ENCODE assay signal across 6 cellular contexts in genomic region chr17:7216242-7217112, GRCh38. TPM values are rescaled to one million over a fixed set of nuclear protein-coding genes. Genes with fewer than 3 reads are reported as not detected.
A peak's percentile ranks its signal among the peaks of the same experiment; 100 is the strongest.
DNase-seq lines count a peak whose midpoint lies in the region; ATAC-seq, FAIRE-seq and TF ChIP-seq lines count a peak whose summit lies in the region.

No MANE protein-coding gene starts in this region.

- H3K4me1 ChIP-seq in ACC112 (ENCODE audit: control insufficient read depth, insufficient read depth, low read length, unreplicated experiment) (peaks cover 52% of the 10 kb centered on the region), keratinocyte (ENCODE audit: control insufficient read depth, extremely low read depth, insufficient read depth, low read length) (peaks cover 36% of the 10 kb centered on the region)

- H3K27me3 Mint-ChIP-seq in T-cell, result peaks cover 0 to 5% of the 10 kb centered on the region in 2 donors

- H2AFZ ChIP-seq in ACC112 (ENCODE audit: low read length, unreplicated experiment) (no peak overlapping the region), keratinocyte (ENCODE audit: control insufficient read depth, low read length) (no peak overlapping the region)

- no peaks in the 10 kb centered on the region for H3K9me3 ChIP-seq in keratinocyte (ENCODE audit: control insufficient read depth, low read depth, low read length)

- DNase-seq in T-cell (no peak), keratinocyte (ENCODE audit: low read depth, low spot score) (no peak), HTR-8/SVneo (ENCODE audit: insufficient read length, low spot score) (no peak)

- H3K27ac Mint-ChIP-seq in T-cell, result peak overlapping the region; percentile 71 to 88

- dilution Hi-C loops in keratinocyte (cut with MboI; ENCODE audit: extremely low pct_ligation_motif_present, low sequenced_read_pairs), result no loop called here

- H3K79me2 ChIP-seq in ACC112 (ENCODE audit: control insufficient read depth, insufficient read depth, low read length, unreplicated experiment) (peaks cover 48% of the 10 kb centered on the region), keratinocyte (ENCODE audit: control insufficient read depth, insufficient read depth, low read length) (peaks cover 8% of the 10 kb centered on the region)

- POLR2A ChIA-PET in T-cell (lab: Charles Lee), result no interaction called here

- H3K36me3 ChIP-seq in ACC112 (ENCODE audit: insufficient read depth, low read length) (no peaks in the 10 kb centered on the region), keratinocyte (ENCODE audit: control insufficient read depth in 2 of 2, extremely low read depth in 1 of 2, insufficient read depth in 2 of 2, low read length in 2 of 2) (peaks cover 4 to 5% of the 10 kb centered on the region in 2 experiments)

- ATAC-seq in T-cell (replicated peaks in 1 of 4) (no peak), HG03571 (IDR thresholded peaks at IDR 0.05; ENCODE audit: unreplicated experiment) (no peak), GM19395 (IDR thresholded peaks at IDR 0.05; ENCODE audit: unreplicated experiment) (no peak)

- H3K4me2 ChIP-seq in keratinocyte (ENCODE audit: control insufficient read depth, extremely low read depth, insufficient read depth, low read depth, low read length), result peak overlapping the region; percentile 75

- no peak for TF ChIP-seq CTCF in keratinocyte (optimal IDR thresholded peaks at IDR 0.05 in 1 of 3, IDR thresholded peaks at IDR 0.05 in 1 of 3, conservative IDR thresholded peaks at IDR 0.05 in 1 of 3; ENCODE audit: extremely low read depth in 1 of 3, insufficient read depth in 2 of 3, low read length in 3 of 3)

- H3K27ac ChIP-seq in ACC112 (ENCODE audit: low read depth, low read length) (peak overlapping the region; percentile 11; the same call in 1 of the 2 replicates), keratinocyte (ENCODE audit: control insufficient read depth, insufficient read depth, low read length) (no peak overlapping the region)

- CTCF ChIA-PET in T-cell (lab: Charles Lee), result interaction anchor here in 1 of 2 donors (0.6 kb wide), 1 partner anchor 12 kb away, joined by 9 read pairs; no protein-coding TSS in a partner anchor

- peak overlapping the region; percentile 6 to 92 (median 37) for H3K4me3 Mint-ChIP-seq in T-cell

- H3K9me3 Mint-ChIP-seq in T-cell, result no peaks in the 10 kb centered on the region

- H3K9me1 ChIP-seq in keratinocyte (ENCODE audit: control insufficient read depth, extremely low read depth, insufficient read depth, low read length), result no peaks in the 10 kb centered on the region

- H3K27me3 ChIP-seq in ACC112 (ENCODE audit: insufficient read depth, low read length), result no peaks in the 10 kb centered on the region
- H3K27me3 ChIP-seq in keratinocyte (ENCODE audit: control insufficient read depth, extremely low read depth, insufficient read depth, low read length), result peaks cover 5% of the 10 kb centered on the region

- no peak for FAIRE-seq in keratinocyte (lab: Jason Lieb, UNC)
- no peak for FAIRE-seq in HTR-8/SVneo (lab: Jason Lieb, UNC)

- peak overlapping the region; percentile 39 for H3K9ac ChIP-seq in keratinocyte (ENCODE audit: control insufficient read depth, extremely low read depth, insufficient read depth, low read length)

- peaks cover 3% of the 10 kb centered on the region for H4K20me1 ChIP-seq in keratinocyte (ENCODE audit: control insufficient read depth, extremely low read depth, insufficient read depth, low read length)

- H3K4me1 Mint-ChIP-seq in T-cell, result peaks cover 74 to 80% (median 80%) of the 10 kb centered on the region in 3 donors

- H3K4me3 ChIP-seq in ACC112 (ENCODE audit: low read depth, low read length) (peak overlapping the region; percentile 91), keratinocyte (ENCODE audit: control insufficient read depth in 2 of 3, extremely low read depth in 1 of 3, insufficient read depth in 2 of 3, low read depth in 1 of 3, low read length in 3 of 3) (peak overlapping the region; percentile 35 to 73 (median 35))

- H3K36me3 Mint-ChIP-seq in T-cell, result no peaks in the 10 kb centered on the region

RNA-seq across cellular contexts. Expression of gene DLG4, which starts 3.2 kb away (rescaled TPM):
- 10 to 100 TPM in 2 of 5 donors, 1 to 10 TPM in 3; 8.1 to 13.6 (median 9.3) TPM for total RNA-seq in T-cell
- 4.5 to 7.2 TPM (median 5.5 TPM) in 3 replicates for polyA plus RNA-seq in keratinocyte
- 2.0 TPM for polyA plus RNA-seq in keratinocyte (2011; ENCODE audit: low read depth)
- 2.5 and 5.6 TPM in 2 replicates for polyA plus RNA-seq in keratinocyte (2011; cell fraction: cytosol; rRNA removed)
- 18.1 and 23.3 TPM in 2 replicates for polyA plus RNA-seq in keratinocyte (2011; cell fraction: nucleus; rRNA removed)
- polyA plus RNA-seq in keratinocyte (2012; ENCODE audit: low replicate concordance), result 3.8 and 7.9 TPM in 2 replicates
- 4.7 to 19.3 TPM (median 5.7 TPM) in 3 replicates for polyA minus RNA-seq in keratinocyte
- polyA minus RNA-seq in keratinocyte (2011; cell fraction: cytosol; rRNA and poly(A)+ RNA removed), result 9.2 TPM
- polyA minus RNA-seq in keratinocyte (2011; cell fraction: nucleus; rRNA and poly(A)+ RNA removed), result 4.5 and 7.7 TPM in 2 replicates

RNA-seq across cellular contexts. Expression of gene ACADVL, which starts 3.3 kb away (rescaled TPM):
- total RNA-seq in T-cell, result 100 to 1,000 TPM; 275 to 424 (median 385) TPM
- polyA plus RNA-seq in keratinocyte, result 300 to 633 TPM (median 301 TPM) in 3 replicates
- 320 TPM for polyA plus RNA-seq in keratinocyte (2011; ENCODE audit: low read depth)
- 104 and 182 TPM in 2 replicates for polyA plus RNA-seq in keratinocyte (2011; cell fraction: cytosol; rRNA removed)
- 2,509 and 2,890 TPM in 2 replicates for polyA plus RNA-seq in keratinocyte (2011; cell fraction: nucleus; rRNA removed)
- polyA plus RNA-seq in keratinocyte (2012; ENCODE audit: low replicate concordance), result 288 and 791 TPM in 2 replicates
- 244 to 273 TPM (median 251 TPM) in 3 replicates for polyA minus RNA-seq in keratinocyte
- polyA minus RNA-seq in keratinocyte (2011; cell fraction: cytosol; rRNA and poly(A)+ RNA removed), result 158 TPM
- polyA minus RNA-seq in keratinocyte (2011; cell fraction: nucleus; rRNA and poly(A)+ RNA removed), result 250 and 252 TPM in 2 replicates

RNA-seq across cellular contexts. Expression of gene DVL2, which starts 17.8 kb away (rescaled TPM):
- 10 to 100 TPM; 48.2 to 76.3 (median 70.4) TPM for total RNA-seq in T-cell
- 3.7 to 6.3 TPM (median 4.7 TPM) in 3 replicates for polyA plus RNA-seq in keratinocyte
- polyA plus RNA-seq in keratinocyte (2011; ENCODE audit: low read depth), result 37.4 TPM
- 2.5 and 4.6 TPM in 2 replicates for polyA plus RNA-seq in keratinocyte (2011; cell fraction: cytosol; rRNA removed)
- 13.5 and 19.5 TPM in 2 replicates for polyA plus RNA-seq in keratinocyte (2011; cell fraction: nucleus; rRNA removed)
- 18.0 and 25.1 TPM in 2 replicates for polyA plus RNA-seq in keratinocyte (2012; ENCODE audit: low replicate concordance)
- polyA minus RNA-seq in keratinocyte, result 9.5 to 27.7 TPM (median 17.8 TPM) in 3 replicates
- polyA minus RNA-seq in keratinocyte (2011; cell fraction: cytosol; rRNA and poly(A)+ RNA removed), result 8.4 TPM
- polyA minus RNA-seq in keratinocyte (2011; cell fraction: nucleus; rRNA and poly(A)+ RNA removed), result 11.5 and 17.1 TPM in 2 replicates

RNA-seq across cellular contexts. Expression of gene PHF23, which starts 22.8 kb away (rescaled TPM):
- total RNA-seq in T-cell, result 10 to 100 TPM; 13.3 to 51.6 (median 43.5) TPM
- polyA plus RNA-seq in keratinocyte, result 52.8 to 61.6 TPM (median 55.3 TPM) in 3 replicates
- 43.8 TPM for polyA plus RNA-seq in keratinocyte (2011; ENCODE audit: low read depth)
- polyA plus RNA-seq in keratinocyte (2011; cell fraction: cytosol; rRNA removed), result 50.2 and 55.4 TPM in 2 replicates
- 75.4 and 76.5 TPM in 2 replicates for polyA plus RNA-seq in keratinocyte (2011; cell fraction: nucleus; rRNA removed)
- polyA plus RNA-seq in keratinocyte (2012; ENCODE audit: low replicate concordance), result 45.3 and 50.3 TPM in 2 replicates
- polyA minus RNA-seq in keratinocyte, result 41.1 to 77.5 TPM (median 49.7 TPM) in 3 replicates
- polyA minus RNA-seq in keratinocyte (2011; cell fraction: cytosol; rRNA and poly(A)+ RNA removed), result 36.1 TPM
- polyA minus RNA-seq in keratinocyte (2011; cell fraction: nucleus; rRNA and poly(A)+ RNA removed), result 41.4 and 42.0 TPM in 2 replicates

RNA-seq across cellular contexts. Expression of gene GABARAP, which starts 25.8 kb away (rescaled TPM):
- 100 to 1,000 TPM; 197 to 278 (median 276) TPM for total RNA-seq in T-cell
- polyA plus RNA-seq in keratinocyte, result 271 to 416 TPM (median 391 TPM) in 3 replicates
- 120 TPM for polyA plus RNA-seq in keratinocyte (2011; ENCODE audit: low read depth)
- 578 and 682 TPM in 2 replicates for polyA plus RNA-seq in keratinocyte (2011; cell fraction: cytosol; rRNA removed)
- polyA plus RNA-seq in keratinocyte (2011; cell fraction: nucleus; rRNA removed), result 185 and 186 TPM in 2 replicates
- 266 and 545 TPM in 2 replicates for polyA plus RNA-seq in keratinocyte (2012; ENCODE audit: low replicate concordance)
- polyA minus RNA-seq in keratinocyte, result 235 to 333 TPM (median 240 TPM) in 3 replicates
- polyA minus RNA-seq in keratinocyte (2011; cell fraction: cytosol; rRNA and poly(A)+ RNA removed), result 161 TPM
- 27.8 and 46.5 TPM in 2 replicates for polyA minus RNA-seq in keratinocyte (2011; cell fraction: nucleus; rRNA and poly(A)+ RNA removed)
